23 cellular contexts compared by ENCODE assay signal in the genomic region with DNA sequence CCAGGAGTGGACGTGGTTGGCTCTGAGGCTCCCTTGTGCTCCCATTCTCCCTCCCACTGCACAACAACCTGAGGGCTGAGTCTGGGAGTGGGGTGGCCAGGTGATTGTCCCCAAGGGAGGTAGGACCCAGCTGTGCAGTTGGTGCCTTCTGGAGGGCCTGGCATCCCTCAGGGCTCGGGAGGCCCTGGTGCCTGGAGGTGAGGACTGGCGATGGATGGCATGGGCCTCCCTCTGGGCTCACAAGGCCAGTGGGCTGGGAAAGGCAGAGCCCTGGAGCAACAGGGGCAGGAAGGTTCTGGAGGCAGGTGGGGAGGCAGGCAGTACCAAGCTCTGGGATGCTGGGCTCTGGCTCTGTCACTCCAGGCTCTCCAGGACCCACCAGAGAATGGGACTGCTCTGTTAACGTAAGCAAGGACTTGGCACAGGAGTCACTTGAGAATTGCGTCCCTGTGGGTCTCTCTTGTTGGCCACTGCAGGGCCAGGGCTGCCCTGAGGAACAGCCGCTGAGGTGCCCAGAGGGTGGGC.
DNase-seq lines count a peak whose midpoint lies in the region; ATAC-seq and TF ChIP-seq lines count a peak whose summit lies in the region.
"Had no signal": no experiment of that assay in that cellular context is flagged by ENCODE, and none has a peak within 500 bp of the region (broad histone marks: within the 10 kb centered on the region; RNA-seq: fewer than 3 reads in every experiment).

No MANE protein-coding gene starts in this region.

- WGBS in spleen, 5 donors, result 87 to 97% (median 95%) methylated on average over 3 to 6 of the region's 6 CpGs

- no peak for ATAC-seq in HG02759 (IDR thresholded peaks at IDR 0.05; ENCODE audit: unreplicated experiment)
- ATAC-seq: A549, K562, left colon, psoas muscle had no signal

- CTCF ChIA-PET in activated CD4-positive, alpha-beta memory T cell treated with anti-CD3 and anti-CD28 coated beads for 36 hours (lab: Charles Lee), result no interaction called here
- CTCF ChIA-PET in activated CD4-positive, alpha-beta memory T cell treated with anti-CD3 and anti-CD28 coated beads, Interleukin-2, amount 10 ng/mL, durations not matched to agents 7 days and 5 days (lab: Charles Lee), result no interaction called here

- peaks cover 2% of the 10 kb centered on the region for H3K36me3 Mint-ChIP-seq in activated CD4-positive, alpha-beta memory T cell treated with anti-CD3 and anti-CD28 coated beads for 36 hours
- no peaks in the 10 kb centered on the region for H3K36me3 Mint-ChIP-seq in activated CD4-positive, alpha-beta memory T cell treated with anti-CD3 and anti-CD28 coated beads, Interleukin-2, amount 10 ng/mL, durations not matched to agents 7 days and 5 days (ENCODE audit: low read depth)
- H3K36me3 Mint-ChIP-seq in glutamatergic neuron (ENCODE audit: unreplicated experiment), result no peaks in the 10 kb centered on the region
- H3K36me3 Mint-ChIP-seq: activated naive CD8-positive, alpha-beta T cell treated with anti-CD3 and anti-CD28 coated beads for 36 hours had no signal

- TF ChIP-seq POLR2A in spleen (IDR thresholded peaks at IDR 0.05), result no peak

- peak; percentile 7 for DNase-seq in activated CD4-positive, alpha-beta memory T cell treated with anti-CD3 and anti-CD28 coated beads for 36 hours
- no peak for DNase-seq in activated CD4-positive, alpha-beta memory T cell treated with anti-CD3 and anti-CD28 coated beads, Interleukin-2, amount 10 ng/mL, durations not matched to agents 7 days and 5 days
- DNase-seq in GM03348 (ENCODE audit: low spot score) (peak; percentile 4), glutamatergic neuron (peak; percentile 8), spleen (peak; percentile 61), NCI-H2171 (lab: John Stamatoyannopoulos, UW) (no peak)
- no peak for DNase-seq in activated CD8-positive, alpha-beta memory T cell treated with anti-CD3 and anti-CD28 coated beads for 24 hours
- DNase-seq: activated naive CD8-positive, alpha-beta T cell treated with anti-CD3 and anti-CD28 coated beads for 36 hours; midbrain; NCI-H187; NCI-H2227 treated with DMSO at 0.1 percent for 48 hours; NCI-H82; SJCRH30 had no signal

- no peak overlapping the region for H3K27ac ChIP-seq in spleen
- H3K27ac ChIP-seq: A549, psoas muscle, SJCRH30, vagina had no signal

- no peaks in the 10 kb centered on the region for H3K9me3 ChIP-seq in spleen
- H3K9me3 ChIP-seq: A549, psoas muscle, SJCRH30, vagina had no signal

- H3K27ac Mint-ChIP-seq in activated CD4-positive, alpha-beta memory T cell treated with anti-CD3 and anti-CD28 coated beads for 36 hours, result no peak overlapping the region
- H3K27ac Mint-ChIP-seq in activated CD4-positive, alpha-beta memory T cell treated with anti-CD3 and anti-CD28 coated beads, Interleukin-2, amount 10 ng/mL, durations not matched to agents 7 days and 5 days, result no peak overlapping the region
- H3K27ac Mint-ChIP-seq in glutamatergic neuron (ENCODE audit: unreplicated experiment), result no peak overlapping the region
- H3K27ac Mint-ChIP-seq: activated naive CD8-positive, alpha-beta T cell treated with anti-CD3 and anti-CD28 coated beads for 36 hours; CD14-positive monocyte; nephron; T-helper 1 cell treated with Interleukin-12 subunit alpha and Interleukin-12 subunit beta and Interleukin-4 antibody, amounts not matched to agents 30 μg/mL and 1 μg/mL, for 36 hours had no signal

- TF ChIP-seq CTCF in glutamatergic neuron (IDR thresholded peaks at IDR 0.05; ENCODE audit: partially characterized antibody, unreplicated experiment) (no peak), spleen (IDR thresholded peaks at IDR 0.05 in 8 of 11, conservative IDR thresholded peaks at IDR 0.05 in 3 of 11) (no peak)

- H3K4me3 ChIP-seq in spleen, result no peak overlapping the region
- H3K4me3 ChIP-seq: A549, K562, psoas muscle, SJCRH30, smooth muscle cell, vagina had no signal

- POLR2A ChIA-PET in activated CD4-positive, alpha-beta memory T cell treated with anti-CD3 and anti-CD28 coated beads for 36 hours (lab: Charles Lee), result no interaction called here
- POLR2A ChIA-PET in activated CD4-positive, alpha-beta memory T cell treated with anti-CD3 and anti-CD28 coated beads, Interleukin-2, amount 10 ng/mL, durations not matched to agents 7 days and 5 days (lab: Charles Lee), result no interaction called here

- peaks cover 0 to 56% (median 0%) of the 10 kb centered on the region in 6 donors for H3K36me3 ChIP-seq in spleen
- H3K36me3 ChIP-seq: SJCRH30, vagina had no signal

- no peaks in the 10 kb centered on the region for H3K4me1 ChIP-seq in spleen
- H3K4me1 ChIP-seq: A549, psoas muscle, SJCRH30, vagina had no signal

- no peaks in the 10 kb centered on the region for H3K4me1 Mint-ChIP-seq in activated CD4-positive, alpha-beta memory T cell treated with anti-CD3 and anti-CD28 coated beads for 36 hours (ENCODE audit: low read depth)
- H3K4me1 Mint-ChIP-seq in activated CD4-positive, alpha-beta memory T cell treated with anti-CD3 and anti-CD28 coated beads, Interleukin-2, amount 10 ng/mL, durations not matched to agents 7 days and 5 days, result no peaks in the 10 kb centered on the region
- no peaks in the 10 kb centered on the region for H3K4me1 Mint-ChIP-seq in glutamatergic neuron (ENCODE audit: low read depth, unreplicated experiment)
- H3K4me1 Mint-ChIP-seq: activated naive CD8-positive, alpha-beta T cell treated with anti-CD3 and anti-CD28 coated beads for 36 hours; CD14-positive monocyte; nephron had no signal

- no peaks in the 10 kb centered on the region for H3K9me3 Mint-ChIP-seq in activated CD4-positive, alpha-beta memory T cell treated with anti-CD3 and anti-CD28 coated beads for 36 hours
- no peaks in the 10 kb centered on the region for H3K9me3 Mint-ChIP-seq in activated CD4-positive, alpha-beta memory T cell treated with anti-CD3 and anti-CD28 coated beads, Interleukin-2, amount 10 ng/mL, durations not matched to agents 7 days and 5 days
- H3K9me3 Mint-ChIP-seq in glutamatergic neuron (ENCODE audit: unreplicated experiment), result no peaks in the 10 kb centered on the region
- H3K9me3 Mint-ChIP-seq: activated naive CD8-positive, alpha-beta T cell treated with anti-CD3 and anti-CD28 coated beads for 36 hours; nephron; T-helper 1 cell treated with Interleukin-12 subunit alpha and Interleukin-12 subunit beta and Interleukin-4 antibody, amounts not matched to agents 30 μg/mL and 1 μg/mL, for 36 hours had no signal

- H3K27me3 ChIP-seq in spleen (replicated peaks in 1 of 7), result no peaks in the 10 kb centered on the region
- H3K27me3 ChIP-seq: SJCRH30, vagina had no signal

- intact Hi-C loops in activated CD4-positive, alpha-beta memory T cell treated with anti-CD3 and anti-CD28 coated beads for 36 hours (cut with micrococcal nuclease), result no loop called here
- intact Hi-C loops in spleen (cut with DNase I; ENCODE audit: low total_unique reads), result no loop called here

- H3K4me3 Mint-ChIP-seq in activated CD4-positive, alpha-beta memory T cell treated with anti-CD3 and anti-CD28 coated beads for 36 hours, result no peak overlapping the region
- H3K4me3 Mint-ChIP-seq in activated CD4-positive, alpha-beta memory T cell treated with anti-CD3 and anti-CD28 coated beads, Interleukin-2, amount 10 ng/mL, durations not matched to agents 7 days and 5 days, result no peak overlapping the region
- no peak overlapping the region for H3K4me3 Mint-ChIP-seq in glutamatergic neuron (ENCODE audit: unreplicated experiment)
- H3K4me3 Mint-ChIP-seq: activated naive CD8-positive, alpha-beta T cell treated with anti-CD3 and anti-CD28 coated beads for 36 hours; CD14-positive monocyte; nephron; T-helper 1 cell treated with Interleukin-12 subunit alpha and Interleukin-12 subunit beta and Interleukin-4 antibody, amounts not matched to agents 30 μg/mL and 1 μg/mL, for 36 hours had no signal

- H3K27me3 Mint-ChIP-seq in activated CD4-positive, alpha-beta memory T cell treated with anti-CD3 and anti-CD28 coated beads for 36 hours, result no peaks in the 10 kb centered on the region
- no peaks in the 10 kb centered on the region for H3K27me3 Mint-ChIP-seq in activated CD4-positive, alpha-beta memory T cell treated with anti-CD3 and anti-CD28 coated beads, Interleukin-2, amount 10 ng/mL, durations not matched to agents 7 days and 5 days
- H3K27me3 Mint-ChIP-seq in glutamatergic neuron (ENCODE audit: unreplicated experiment), result peaks cover 5% of the 10 kb centered on the region
- H3K27me3 Mint-ChIP-seq: activated naive CD8-positive, alpha-beta T cell treated with anti-CD3 and anti-CD28 coated beads for 36 hours had no signal

Comparison
In these comparisons a context has a peak if more than half of its experiments do, and no peak if none do; other contexts are left out.
1. DNase-seq: peak in activated CD4-positive, alpha-beta memory T cell treated with anti-CD3 and anti-CD28 coated beads for 36 hours (single experiment), GM03348 (single experiment), glutamatergic neuron (single experiment) and spleen (single experiment); none in activated CD4-positive, alpha-beta memory T cell treated with anti-CD3 and anti-CD28 coated beads, Interleukin-2, amount 10 ng/mL, durations not matched to agents 7 days and 5 days (single experiment), activated CD8-positive, alpha-beta memory T cell treated with anti-CD3 and anti-CD28 coated beads for 24 hours (single experiment) and NCI-H2171 (single experiment).